In the genomic region with DNA sequence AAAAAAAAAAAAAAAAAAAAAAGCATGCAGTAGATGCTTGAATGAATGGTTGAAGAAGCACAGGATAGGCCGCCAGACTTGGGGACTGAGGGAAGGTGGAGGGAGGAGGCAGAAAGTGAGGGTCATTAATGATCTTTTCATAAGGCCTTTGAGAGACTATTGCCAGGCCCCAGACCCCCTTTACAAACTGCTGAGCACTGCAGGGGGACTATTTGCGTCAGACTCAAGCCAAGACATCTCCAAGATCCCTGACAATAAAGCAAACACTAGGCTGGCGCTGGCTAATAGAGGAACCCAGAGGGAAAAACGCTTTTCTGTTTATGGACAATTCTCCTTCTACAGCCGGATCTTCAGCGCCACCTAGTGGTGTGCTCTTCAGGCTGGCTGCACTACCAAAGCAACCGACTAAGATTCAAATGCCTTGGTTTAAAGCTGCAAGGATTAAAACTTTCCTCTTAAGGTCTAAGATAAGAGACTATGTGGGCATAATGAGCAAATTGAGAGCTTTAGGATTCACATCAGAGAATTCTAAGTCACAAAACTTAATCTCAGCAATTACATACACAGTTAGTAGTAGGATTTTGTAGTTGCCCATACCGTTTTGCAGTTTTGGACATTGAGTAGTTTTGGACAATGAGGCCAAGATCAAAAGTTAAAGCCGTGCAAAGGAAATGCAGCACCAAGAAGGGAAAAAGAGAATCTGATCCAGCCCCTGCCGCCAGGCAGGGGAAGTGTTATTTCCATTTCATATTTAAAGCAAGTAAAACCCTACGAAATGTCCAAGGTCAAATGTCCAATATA, we compare ENCODE assay signal across 8 cellular contexts. TPM values are rescaled to one million over a fixed set of nuclear protein-coding genes. Genes with fewer than 3 reads are reported as not detected.
DNase-seq lines count a peak whose midpoint lies in the region; ATAC-seq, FAIRE-seq and TF ChIP-seq lines count a peak whose summit lies in the region.

No MANE protein-coding gene starts in this region.

- FAIRE-seq in H54 (lab: Jason Lieb, UNC) = peak; percentile 83

- CTCF ChIA-PET in Caco-2 (lab: Charles Lee) = interaction anchor here (0.6 kb wide), 1 partner anchor 120 kb away, joined by 3 read pairs; no protein-coding TSS in a partner anchor

- H3K9me3 ChIP-seq in Caco-2 = no peaks in the 10 kb centered on the region
- no peaks in the 10 kb centered on the region for H3K9me3 ChIP-seq in right cardiac atrium (ENCODE audit: control insufficient read depth, low read length)

- H3K27me3 ChIP-seq in Caco-2 (replicated peaks; ENCODE audit: control insufficient read depth, insufficient read depth, low read length) (peaks cover 3% of the 10 kb centered on the region), right cardiac atrium (ENCODE audit: control insufficient read depth, insufficient read depth) (no peaks in the 10 kb centered on the region)

- intact Hi-C loops in Caco-2 (cut with micrococcal nuclease; ENCODE audit: unreplicated experiment) = loop anchor here (1.0 to 10.0 kb wide), 8 partner anchors 117 to 719 kb away; no protein-coding TSS in a partner anchor
- intact Hi-C loops in right cardiac atrium (cut with DNase I) = loop anchor here in 1 of 4 donors (10.0 kb wide), 1 partner anchor 459 kb away; the partner anchor contains the start of gene TMEM178B

- no TSS peak for BruUV-seq in Caco-2 (replicated peaks; lab: Mats Ljungman, UMichigan)

- TF ChIP-seq CTCF in Caco-2 (IDR thresholded peaks at IDR 0.05; ENCODE audit: insufficient read depth in 1 of 2, low read depth in 1 of 2, low read length in 1 of 2, severe bottlenecking in 1 of 2, unreplicated experiment in 1 of 2) = peak; percentile 91 to 96

- H3K9me3 Mint-ChIP-seq in Caco-2 (ENCODE audit: unreplicated experiment) = no peaks in the 10 kb centered on the region

- H3K4me1 ChIP-seq in Caco-2 (no peaks in the 10 kb centered on the region), right cardiac atrium (ENCODE audit: control insufficient read depth, insufficient read depth, low read length) (no peaks in the 10 kb centered on the region)

- H3K36me3 ChIP-seq in Caco-2 (ENCODE audit: control insufficient read depth, insufficient read depth, low read length) = no peaks in the 10 kb centered on the region

- 22% methylated on average over 11 of the region's 11 CpGs for WGBS in right cardiac atrium

- peak; percentile 71 to 84 for ATAC-seq in right cardiac atrium

- TF ChIP-seq POLR2A in H54 (IDR thresholded peaks at IDR 0.05; ENCODE audit: low read depth, low read length) = no peak

- POLR2A ChIA-PET in Caco-2 (lab: Charles Lee) = no interaction called here

- H3K27ac ChIP-seq in right cardiac atrium (ENCODE audit: low read length) = no peak overlapping the region

- H3K4me3 ChIP-seq in Caco-2 (ENCODE audit: low read depth, low read length) = no peak overlapping the region
- no peak overlapping the region for H3K4me3 ChIP-seq in right cardiac atrium (ENCODE audit: low read length)

- H3K36me3 Mint-ChIP-seq in Caco-2 (ENCODE audit: insufficient read depth, unreplicated experiment) = no peaks in the 10 kb centered on the region

- no peak overlapping the region for H3K27ac Mint-ChIP-seq in Caco-2 (ENCODE audit: unreplicated experiment)

- peak; percentile 46 to 70 for DNase-seq in Caco-2
- peak; percentile 47 for DNase-seq in H54 (ENCODE audit: insufficient read length, low spot score)
- DNase-seq in NCI-H1694 (lab: John Stamatoyannopoulos, UW) = peak; percentile 92
- peak in 4 of 5 donors; percentile 25 to 62 (median 44) for DNase-seq in T-helper 1 cell
- peak in 55 of 58 donors; percentile 9 to 85 (median 56) for DNase-seq in anterior cingulate cortex (lab: John Stamatoyannopoulos, UW)
- DNase-seq in right cardiac atrium = peak; percentile 60 to 86 (median 77)
- DNase-seq in retina = peak; percentile 89
- DNase-seq in cortex of kidney (lab: John Stamatoyannopoulos, UW) = no peak

- H3K4me3 Mint-ChIP-seq in Caco-2 (ENCODE audit: unreplicated experiment) = no peak overlapping the region

- no peaks in the 10 kb centered on the region for H3K4me1 Mint-ChIP-seq in Caco-2 (ENCODE audit: low read depth, unreplicated experiment)

- peaks cover 13% of the 10 kb centered on the region for H3K27me3 Mint-ChIP-seq in Caco-2 (ENCODE audit: insufficient read depth, unreplicated experiment)

RNA-seq across cellular contexts. Expression of gene AGK, which starts 17.9 kb away (rescaled TPM):
- total RNA-seq in Caco-2 (2022) (32.3 and 32.8 TPM in 2 replicates), right cardiac atrium (10 to 100 TPM; 31.1 to 43.6 (median 37.8) TPM)
- polyA plus RNA-seq in right cardiac atrium = 29.2 TPM
